ENCODE assay signal across 17 cellular contexts in the genomic region with DNA sequence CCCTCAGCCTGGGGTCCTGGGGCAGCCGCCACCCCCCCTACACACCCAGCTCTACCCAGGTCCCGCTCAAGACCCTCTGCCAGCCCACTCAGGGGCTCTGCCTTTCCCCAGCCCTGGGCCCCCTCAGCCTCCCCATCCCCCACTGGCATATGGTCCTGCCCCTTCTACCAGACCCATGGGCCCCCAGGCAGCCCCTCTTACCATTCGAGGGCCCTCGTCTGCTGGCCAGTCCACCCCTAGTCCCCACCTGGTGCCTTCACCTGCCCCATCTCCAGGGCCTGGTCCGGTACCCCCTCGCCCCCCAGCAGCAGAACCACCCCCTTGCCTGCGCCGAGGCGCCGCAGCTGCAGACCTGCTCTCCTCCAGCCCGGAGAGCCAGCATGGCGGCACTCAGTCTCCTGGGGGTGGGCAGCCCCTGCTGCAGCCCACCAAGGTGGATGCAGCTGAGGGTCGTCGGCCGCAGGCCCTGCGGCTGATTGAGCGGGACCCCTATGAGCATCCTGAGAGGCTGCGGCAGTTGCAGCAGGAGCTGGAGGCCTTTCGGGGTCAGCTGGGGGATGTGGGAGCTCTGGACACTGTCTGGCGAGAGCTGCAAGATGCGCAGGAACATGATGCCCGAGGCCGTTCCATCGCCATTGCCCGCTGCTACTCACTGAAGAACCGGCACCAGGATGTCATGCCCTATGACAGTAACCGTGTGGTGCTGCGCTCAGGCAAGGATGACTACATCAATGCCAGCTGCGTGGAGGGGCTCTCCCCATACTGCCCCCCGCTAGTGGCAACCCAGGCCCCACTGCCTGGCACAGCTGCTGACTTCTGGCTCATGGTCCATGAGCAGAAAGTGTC.
"Had no signal": no experiment of that assay in that cellular context is flagged by ENCODE, and none has a peak within 500 bp of the region (broad histone marks: within the 10 kb centered on the region; RNA-seq: fewer than 3 reads in every experiment).

No MANE protein-coding gene starts in this region.

- H3K9me3 Mint-ChIP-seq: activated CD4-positive, alpha-beta memory T cell treated with anti-CD3 and anti-CD28 coated beads, Interleukin-2, amount 10 ng/mL, durations not matched to agents 7 days and 5 days; activated T-cell treated with anti-CD3 and anti-CD28 coated beads, Interleukin-2, amount 50 U/mL, for 72 hours; natural killer cell treated with Interleukin-12 subunit alpha and Interleukin-12 subunit beta and Interleukin-15 and Interleukin-18, amount 100 ng/mL, for 72 hours; T-cell had no signal

- ATAC-seq: activated CD4-positive, alpha-beta T cell treated with anti-CD3 and anti-CD28 coated beads for 36 hours; activated T-cell treated with anti-CD3 and anti-CD28 coated beads, Interleukin-2, amount 50 U/mL, for 72 hours; heart right ventricle; left ventricle myocardium superior; natural killer cell treated with Interleukin-12 subunit alpha and Interleukin-12 subunit beta and Interleukin-15 and Interleukin-18, amount 100 ng/mL, for 72 hours; T-cell had no signal

- H3K9me3 ChIP-seq: heart right ventricle, ovary, upper lobe of left lung had no signal

- H3K27ac Mint-ChIP-seq: activated CD4-positive, alpha-beta memory T cell treated with anti-CD3 and anti-CD28 coated beads, Interleukin-2, amount 10 ng/mL, durations not matched to agents 7 days and 5 days; activated CD4-positive, alpha-beta T cell treated with anti-CD3 and anti-CD28 coated beads for 36 hours; activated T-cell treated with anti-CD3 and anti-CD28 coated beads, Interleukin-2, amount 50 U/mL, for 72 hours; natural killer cell treated with Interleukin-12 subunit alpha and Interleukin-12 subunit beta and Interleukin-15 and Interleukin-18, amount 100 ng/mL, for 72 hours; T-cell had no signal

- H3K27me3 ChIP-seq: heart right ventricle, ovary, upper lobe of left lung had no signal

- H3K4me3 Mint-ChIP-seq: activated CD4-positive, alpha-beta memory T cell treated with anti-CD3 and anti-CD28 coated beads, Interleukin-2, amount 10 ng/mL, durations not matched to agents 7 days and 5 days; activated CD4-positive, alpha-beta T cell treated with anti-CD3 and anti-CD28 coated beads for 36 hours; activated T-cell treated with anti-CD3 and anti-CD28 coated beads, Interleukin-2, amount 50 U/mL, for 72 hours; natural killer cell treated with Interleukin-12 subunit alpha and Interleukin-12 subunit beta and Interleukin-15 and Interleukin-18, amount 100 ng/mL, for 72 hours; T-cell had no signal

- DNase-seq: activated CD4-positive, alpha-beta memory T cell treated with anti-CD3 and anti-CD28 coated beads, Interleukin-2, amount 10 ng/mL, durations not matched to agents 7 days and 5 days; activated CD4-positive, alpha-beta T cell treated with anti-CD3 and anti-CD28 coated beads for 36 hours; activated gamma-delta T cell treated with Interleukin-2 at 50 U/mL for 16 hours; activated T-cell treated with anti-CD3 and anti-CD28 coated beads, Interleukin-2, amount 50 U/mL, for 72 hours; effector CD8-positive, alpha-beta T cell; heart right ventricle; left ventricle myocardium superior; mesenchymal stem cell; retina; small intestine; T-cell; T1000 had no signal

- H3K36me3 ChIP-seq: ovary had no signal

- H3K27ac ChIP-seq: coronary artery, heart right ventricle, ovary, upper lobe of left lung, VCaP had no signal

- H3K4me3 ChIP-seq: coronary artery, heart right ventricle, ovary, upper lobe of left lung had no signal

- H3K27me3 Mint-ChIP-seq: activated CD4-positive, alpha-beta memory T cell treated with anti-CD3 and anti-CD28 coated beads, Interleukin-2, amount 10 ng/mL, durations not matched to agents 7 days and 5 days; activated CD4-positive, alpha-beta T cell treated with anti-CD3 and anti-CD28 coated beads for 36 hours; natural killer cell treated with Interleukin-12 subunit alpha and Interleukin-12 subunit beta and Interleukin-15 and Interleukin-18, amount 100 ng/mL, for 72 hours; T-cell had no signal

- H3K4me1 Mint-ChIP-seq: activated CD4-positive, alpha-beta T cell treated with anti-CD3 and anti-CD28 coated beads for 36 hours; T-cell had no signal
